In genomic region chr2:233047667-233048066, GRCh38 we compare ENCODE assay signal across 21 cellular contexts. TPM values are rescaled to one million over a fixed set of nuclear protein-coding genes. Genes with fewer than 3 reads are reported as not detected.
DNase-seq lines count a peak whose midpoint lies in the region; ATAC-seq, FAIRE-seq and TF ChIP-seq lines count a peak whose summit lies in the region.
"Had no signal": no experiment of that assay in that cellular context is flagged by ENCODE, and none has a peak within 500 bp of the region (broad histone marks: within the 10 kb centered on the region; RNA-seq: fewer than 3 reads in every experiment).

No MANE protein-coding gene starts in this region.

- peaks cover 4% of the 10 kb centered on the region for H3K4me1 Mint-ChIP-seq in stimulated activated naive CD8-positive, alpha-beta T cell treated with anti-CD3 and anti-CD28 coated beads, Interleukin-15, Interleukin-2, amounts not matched to agents 100 ng/mL and 50 ng/mL, for 24 hours (ENCODE audit: low read depth)
- no peaks in the 10 kb centered on the region for H3K4me1 Mint-ChIP-seq in stimulated activated naive CD8-positive, alpha-beta T cell treated with anti-CD3 and anti-CD28 coated beads, Interleukin-15, amount 100 ng/mL, for 72 hours
- peaks cover 9% of the 10 kb centered on the region for H3K4me1 Mint-ChIP-seq in Calu3 (ENCODE audit: low read depth, unreplicated experiment)

- H3K36me3 Mint-ChIP-seq in stimulated activated naive CD8-positive, alpha-beta T cell treated with anti-CD3 and anti-CD28 coated beads, Interleukin-15, Interleukin-2, amounts not matched to agents 100 ng/mL and 50 ng/mL, for 24 hours (ENCODE audit: low read depth) = no peaks in the 10 kb centered on the region
- H3K36me3 Mint-ChIP-seq in Calu3 (ENCODE audit: insufficient read depth, unreplicated experiment) = no peaks in the 10 kb centered on the region
- H3K36me3 Mint-ChIP-seq: CD4-positive, alpha-beta memory T cell had no signal

- H3K27ac Mint-ChIP-seq in stimulated activated naive CD8-positive, alpha-beta T cell treated with anti-CD3 and anti-CD28 coated beads, Interleukin-15, Interleukin-2, amounts not matched to agents 100 ng/mL and 50 ng/mL, for 24 hours = peak overlapping the region; percentile 40
- no peak overlapping the region for H3K27ac Mint-ChIP-seq in stimulated activated naive CD8-positive, alpha-beta T cell treated with anti-CD3 and anti-CD28 coated beads, Interleukin-15, amount 100 ng/mL, for 72 hours
- no peak overlapping the region for H3K27ac Mint-ChIP-seq in Calu3 (ENCODE audit: unreplicated experiment)
- H3K27ac Mint-ChIP-seq: GM23338 had no signal

- TF ChIP-seq CTCF in Calu3 (IDR thresholded peaks at IDR 0.05; ENCODE audit: unreplicated experiment) = no peak

- no peaks in the 10 kb centered on the region for H3K36me3 ChIP-seq in small intestine (ENCODE audit: control insufficient read depth in 2 of 2, insufficient read depth in 2 of 2, low read length in 2 of 2)
- H3K36me3 ChIP-seq: BLaER1 had no signal

- H3K4me3 Mint-ChIP-seq in stimulated activated naive CD8-positive, alpha-beta T cell treated with anti-CD3 and anti-CD28 coated beads, Interleukin-15, Interleukin-2, amounts not matched to agents 100 ng/mL and 50 ng/mL, for 24 hours = no peak overlapping the region
- no peak overlapping the region for H3K4me3 Mint-ChIP-seq in stimulated activated naive CD8-positive, alpha-beta T cell treated with anti-CD3 and anti-CD28 coated beads, Interleukin-15, amount 100 ng/mL, for 72 hours
- no peak overlapping the region for H3K4me3 Mint-ChIP-seq in Calu3 (ENCODE audit: low read depth, unreplicated experiment)
- H3K4me3 Mint-ChIP-seq: GM23338 had no signal

- no peaks in the 10 kb centered on the region for H3K27me3 ChIP-seq in small intestine (ENCODE audit: control insufficient read depth in 2 of 2, insufficient read depth in 2 of 2, low read length in 2 of 2)
- H3K27me3 ChIP-seq: BLaER1 had no signal

- no peaks in the 10 kb centered on the region for H3K9me3 Mint-ChIP-seq in stimulated activated naive CD8-positive, alpha-beta T cell treated with anti-CD3 and anti-CD28 coated beads, Interleukin-15, Interleukin-2, amounts not matched to agents 100 ng/mL and 50 ng/mL, for 24 hours
- no peaks in the 10 kb centered on the region for H3K9me3 Mint-ChIP-seq in stimulated activated naive CD8-positive, alpha-beta T cell treated with anti-CD3 and anti-CD28 coated beads, Interleukin-15, amount 100 ng/mL, for 72 hours
- H3K9me3 Mint-ChIP-seq in Calu3 (ENCODE audit: low read depth, unreplicated experiment) = no peaks in the 10 kb centered on the region
- H3K9me3 Mint-ChIP-seq: CD4-positive, alpha-beta memory T cell; GM23338 had no signal

- CTCF ChIA-PET in Calu3 (lab: Charles Lee) = no interaction called here

- no peak overlapping the region for H3K4me3 ChIP-seq in small intestine (ENCODE audit: low read depth in 1 of 2, low read length in 2 of 2)
- H3K4me3 ChIP-seq: A549, BLaER1, GM23338, K562 had no signal

- ATAC-seq in stimulated activated naive CD8-positive, alpha-beta T cell treated with anti-CD3 and anti-CD28 coated beads, Interleukin-15, amount 100 ng/mL, for 72 hours = no peak
- ATAC-seq in sciatic nerve = no peak
- ATAC-seq: A549, GM23338, K562 had no signal

- no peak for FAIRE-seq in small intestine (lab: Jason Lieb, UNC)
- FAIRE-seq: A549, K562 had no signal

- DNase-seq in stimulated activated naive CD8-positive, alpha-beta T cell treated with anti-CD3 and anti-CD28 coated beads, Interleukin-15, amount 100 ng/mL, for 72 hours = no peak
- peak; percentile 56 for DNase-seq in inferior parietal cortex (ENCODE audit: extremely low spot score)
- DNase-seq in sciatic nerve (ENCODE audit: low spot score) = peak; percentile 34
- DNase-seq in Calu3 = no peak
- no peak for DNase-seq in activated CD4-positive, alpha-beta T cell treated with anti-CD3 and anti-CD28 coated beads, Interleukin-2, amount 50 U/mL, for 1 hour
- no peak for DNase-seq in small intestine
- DNase-seq: CD4-positive, alpha-beta memory T cell; GF-D8; NCI-H1105 treated with DMSO at 0.1 percent for 48 hours; NCI-H1694; NCI-H2081 treated with DMSO at 0.1 percent for 48 hours; NCI-H748 treated with DMSO at 0.1 percent for 48 hours; NK-92 treated with Interleukin-12 subunit alpha and Interleukin-12 subunit beta, amount 100 ng/mL, for 24 hours; Right ventricle myocardium superior had no signal

- 87 to 91% (median 90%) methylated on average over 9 of the region's 9 CpGs for WGBS in small intestine, 3 donors

- BruUV-seq in Calu3 (replicated peaks; lab: Mats Ljungman, UMichigan) = no TSS peak

- no peaks in the 10 kb centered on the region for H3K4me1 ChIP-seq in small intestine (ENCODE audit: control insufficient read depth in 2 of 2, insufficient read depth in 1 of 2, low read depth in 1 of 2, low read length in 1 of 2)
- H3K4me1 ChIP-seq: BLaER1 had no signal

- intact Hi-C loops in sciatic nerve (cut with DNase I) = no loop called here
- intact Hi-C loops in Calu3 (cut with micrococcal nuclease; ENCODE audit: unreplicated experiment) = no loop called here

- no peaks in the 10 kb centered on the region for H3K9me3 ChIP-seq in small intestine (ENCODE audit: control insufficient read depth, low read depth)
- H3K9me3 ChIP-seq: A549, BLaER1 had no signal

- H3K27me3 Mint-ChIP-seq in stimulated activated naive CD8-positive, alpha-beta T cell treated with anti-CD3 and anti-CD28 coated beads, Interleukin-15, Interleukin-2, amounts not matched to agents 100 ng/mL and 50 ng/mL, for 24 hours = no peaks in the 10 kb centered on the region
- H3K27me3 Mint-ChIP-seq in stimulated activated naive CD8-positive, alpha-beta T cell treated with anti-CD3 and anti-CD28 coated beads, Interleukin-15, amount 100 ng/mL, for 72 hours = peaks cover 7% of the 10 kb centered on the region
- peaks cover 78% of the 10 kb centered on the region for H3K27me3 Mint-ChIP-seq in Calu3 (ENCODE audit: unreplicated experiment)

- no peak overlapping the region for H3K27ac ChIP-seq in small intestine (ENCODE audit: low read depth in 1 of 2, low read length in 1 of 2)
- H3K27ac ChIP-seq: A549, BLaER1 had no signal

RNA-seq across cellular contexts. Expression of gene INPP5D, which starts 12.5 kb away (rescaled TPM):
- 56.3 TPM for total RNA-seq in sciatic nerve
- total RNA-seq in Calu3 (2022) = not detected in 2 replicates
- polyA plus RNA-seq in small intestine = 1 to 10 TPM; 4.7 to 7.9 (median 5.9) TPM

RNA-seq across cellular contexts. Expression of gene NEU2, which starts 15.2 kb away (rescaled TPM):
- total RNA-seq in sciatic nerve = not detected
- not detected in 2 replicates for total RNA-seq in Calu3 (2022)
- not detected for polyA plus RNA-seq in small intestine
- total RNA-seq: CD4-positive, alpha-beta memory T cell; GM23338; K562; NCI-H460; OCI-LY7; Right ventricle myocardium superior had no signal
- polyA plus RNA-seq: A549; CD4-positive, alpha-beta memory T cell; GM23338; K562 had no signal

RNA-seq across cellular contexts. Expression of gene NGEF, which starts 34.6 kb away (rescaled TPM):
- 17.5 TPM for total RNA-seq in sciatic nerve
- 1.3 and 1.7 TPM in 2 replicates for total RNA-seq in Calu3 (2022)
- 10 to 100 TPM; 15.6 to 73.4 (median 47.3) TPM for polyA plus RNA-seq in small intestine
- total RNA-seq: CD4-positive, alpha-beta memory T cell; Right ventricle myocardium superior had no signal
- polyA plus RNA-seq: CD4-positive, alpha-beta memory T cell had no signal

Comparison
In these comparisons a context has a peak if more than half of its experiments do, and no peak if none do; other contexts are left out.
1. DNase-seq: peak in inferior parietal cortex (single experiment) and sciatic nerve (single experiment); none in stimulated activated naive CD8-positive, alpha-beta T cell treated with anti-CD3 and anti-CD28 coated beads, Interleukin-15, amount 100 ng/mL, for 72 hours (0 of 2), Calu3 (single experiment), activated CD4-positive, alpha-beta T cell treated with anti-CD3 and anti-CD28 coated beads, Interleukin-2, amount 50 U/mL, for 1 hour (single experiment) and small intestine (single experiment).
2. RNA of gene INPP5D, which starts 12.5 kb away (total RNA-seq): 56.3 TPM in sciatic nerve (single experiment); not detected in Calu3; every median in the first group is over 10 times any median in the second.